In genomic region chr20:32638848-32639247, GRCh38 we compare ENCODE assay signal across 14 cellular contexts. TPM values are rescaled to one million over a fixed set of nuclear protein-coding genes. Genes with fewer than 3 reads are reported as not detected.
A peak's percentile ranks its signal among the peaks of the same experiment; 100 is the strongest.
DNase-seq lines count a peak whose midpoint lies in the region; ATAC-seq, FAIRE-seq and TF ChIP-seq lines count a peak whose summit lies in the region.
"Had no signal": no experiment of that assay in that cellular context is flagged by ENCODE, and none has a peak within 500 bp of the region (broad histone marks: within the 10 kb centered on the region; RNA-seq: fewer than 3 reads in every experiment).

No MANE protein-coding gene starts in this region.

- peak; percentile 93 for DNase-seq in COR-L47 (lab: John Stamatoyannopoulos, UW)
- DNase-seq in WTC11 (ENCODE audit: low spot score), result no peak
- DNase-seq in heart left ventricle, result peak in 3 of 5 donors; percentile 31 to 70 (median 39)
- DNase-seq in kidney, result no peak
- DNase-seq in mesenteric fat pad (ENCODE audit: low spot score), result no peak
- DNase-seq in spleen, result no peak
- DNase-seq: activated gamma-delta T cell treated with Interleukin-2 at 50 U/mL for 16 hours, KG1, mucosa of descending colon, NCI-H226, Peyer's patch had no signal

- H3K36me3 Mint-ChIP-seq in WTC11, result no peaks in the 10 kb centered on the region

- H3K27me3 ChIP-seq in Loucy (ENCODE audit: insufficient read depth, low read length, poor library complexity, severe bottlenecking) (no peaks in the 10 kb centered on the region), heart left ventricle (peaks cover 0 to 5% (median 0%) of the 10 kb centered on the region in 9 donors), spleen (replicated peaks in 1 of 7) (no peaks in the 10 kb centered on the region)
- H3K27me3 ChIP-seq: Peyer's patch had no signal

- ATAC-seq in WTC11 (peak; percentile 65), heart left ventricle (peak; percentile 72 to 81 (median 80)), HG03439 (IDR thresholded peaks at IDR 0.05; ENCODE audit: unreplicated experiment) (no peak)
- ATAC-seq: mucosa of descending colon had no signal

- no peak overlapping the region for H2AFZ ChIP-seq in Loucy (ENCODE audit: low read length)

- peak; percentile 41; the same call in 1 of the 2 replicates for TF ChIP-seq CTCF in Loucy (conservative IDR thresholded peaks at IDR 0.05; ENCODE audit: low read length)
- TF ChIP-seq CTCF in WTC11 (IDR thresholded peaks at IDR 0.05), result no peak
- TF ChIP-seq CTCF in heart left ventricle (IDR thresholded peaks at IDR 0.05), result no peak
- no peak for TF ChIP-seq CTCF in kidney (IDR thresholded peaks at IDR 0.05; ENCODE audit: borderline replicate concordance, extremely low read depth, insufficient read depth)
- TF ChIP-seq CTCF in spleen (IDR thresholded peaks at IDR 0.05 in 8 of 11, conservative IDR thresholded peaks at IDR 0.05 in 3 of 11), result no peak

- H3K4me2 ChIP-seq in Loucy (ENCODE audit: low read depth, low read length, poor library complexity, severe bottlenecking), result no peak overlapping the region

- no peak for FAIRE-seq in kidney (lab: Jason Lieb, UNC)

- 53 to 87% (median 60%) methylated on average over 4 to 7 of the region's 7 CpGs for WGBS in heart left ventricle, 4 donors
- 67 to 91% (median 84%) methylated on average over 4 to 7 of the region's 7 CpGs for WGBS in spleen, 5 donors

- no peak overlapping the region for H3K27ac Mint-ChIP-seq in WTC11

- H3K4me3 ChIP-seq in Loucy (ENCODE audit: low read length, poor library complexity, severe bottlenecking) (no peak overlapping the region), heart left ventricle (no peak overlapping the region), kidney (ENCODE audit: low read length in 2 of 2) (no peak overlapping the region), spleen (no peak overlapping the region)
- H3K4me3 ChIP-seq: mucosa of descending colon, Peyer's patch had no signal

- H3F3A ChIP-seq in Loucy (ENCODE audit: low read depth), result no peaks in the 10 kb centered on the region

- H3K79me2 ChIP-seq in Loucy (ENCODE audit: insufficient read depth, low read length), result no peaks in the 10 kb centered on the region

- H3K4me1 Mint-ChIP-seq in WTC11, result peaks cover 7% of the 10 kb centered on the region

- H3K36me3 ChIP-seq in Loucy (ENCODE audit: insufficient read depth, low read length) (no peaks in the 10 kb centered on the region), heart left ventricle (no peaks in the 10 kb centered on the region), kidney (ENCODE audit: control insufficient read depth in 1 of 2, insufficient read depth in 2 of 2, low read length in 2 of 2) (no peaks in the 10 kb centered on the region), spleen (no peaks in the 10 kb centered on the region)
- H3K36me3 ChIP-seq: Peyer's patch had no signal

- intact Hi-C loops in heart left ventricle (cut with DNase I) (no loop called here), kidney (cut with DNase I) (no loop called here), spleen (cut with DNase I; ENCODE audit: low total_unique reads) (no loop called here)

- H3K27me3 Mint-ChIP-seq in WTC11 (ENCODE audit: low read depth), result peaks cover under 1% of the 10 kb centered on the region; the same call in 1 of the 2 replicates

- TF ChIP-seq POLR2A in heart left ventricle (IDR thresholded peaks at IDR 0.05) (no peak), spleen (IDR thresholded peaks at IDR 0.05) (no peak)

- no peaks in the 10 kb centered on the region for H3K9me3 Mint-ChIP-seq in WTC11

- H3K27ac ChIP-seq in heart left ventricle (no peak overlapping the region), kidney (ENCODE audit: low read depth in 2 of 2, low read length in 2 of 2) (no peak overlapping the region), spleen (no peak overlapping the region)
- H3K27ac ChIP-seq: Peyer's patch had no signal

- CTCF ChIA-PET in WTC11 (lab: Charles Lee), result interaction anchor here (0.7 to 2.8 kb wide), 4 partner anchors 11 to 116 kb away, joined by 3 to 12 read pairs (median 6); no protein-coding TSS in a partner anchor

- H3K4me3 Mint-ChIP-seq in WTC11, result no peak overlapping the region

- H3K9me2 ChIP-seq in Loucy (replicated peaks; ENCODE audit: low read depth, low read length), result no peaks in the 10 kb centered on the region

- H3K4me1 ChIP-seq in Loucy (ENCODE audit: insufficient read depth, low read length, poor library complexity, severe bottlenecking) (peaks cover 11% of the 10 kb centered on the region), heart left ventricle (peaks cover 0 to 6% (median 0%) of the 10 kb centered on the region in 12 donors), kidney (ENCODE audit: control insufficient read depth in 1 of 2, insufficient read depth in 1 of 2, low read depth in 1 of 2, low read length in 2 of 2) (no peaks in the 10 kb centered on the region), spleen (peaks cover 0 to 35% (median 18%) of the 10 kb centered on the region in 6 donors)
- H3K4me1 ChIP-seq: Peyer's patch had no signal

- H4K20me1 ChIP-seq in Loucy (ENCODE audit: insufficient read depth, low read length, poor library complexity, severe bottlenecking), result no peaks in the 10 kb centered on the region

- H3K9ac ChIP-seq in Loucy (ENCODE audit: low read depth, low read length, poor library complexity, severe bottlenecking) (no peak overlapping the region), kidney (ENCODE audit: low read length in 2 of 2) (no peak overlapping the region)

- POLR2A ChIA-PET in WTC11 (lab: Charles Lee), result no interaction called here

- H3K9me3 ChIP-seq in Loucy (ENCODE audit: insufficient read depth, low read depth, low read length), result no peaks in the 10 kb centered on the region
- no peaks in the 10 kb centered on the region for H3K9me3 ChIP-seq in heart left ventricle
- H3K9me3 ChIP-seq in kidney (ENCODE audit: control insufficient read depth in 1 of 2, low read length in 2 of 2), result no peaks in the 10 kb centered on the region
- H3K9me3 ChIP-seq in spleen, result no peaks in the 10 kb centered on the region
- H3K9me3 ChIP-seq: mucosa of descending colon, Peyer's patch had no signal

TF ChIP-seq in WTC11, 78 proteins besides CTCF, POLR2A, EP300 and RAD21 (continues in another document):
- TF ChIP-seq, protein P1, sequence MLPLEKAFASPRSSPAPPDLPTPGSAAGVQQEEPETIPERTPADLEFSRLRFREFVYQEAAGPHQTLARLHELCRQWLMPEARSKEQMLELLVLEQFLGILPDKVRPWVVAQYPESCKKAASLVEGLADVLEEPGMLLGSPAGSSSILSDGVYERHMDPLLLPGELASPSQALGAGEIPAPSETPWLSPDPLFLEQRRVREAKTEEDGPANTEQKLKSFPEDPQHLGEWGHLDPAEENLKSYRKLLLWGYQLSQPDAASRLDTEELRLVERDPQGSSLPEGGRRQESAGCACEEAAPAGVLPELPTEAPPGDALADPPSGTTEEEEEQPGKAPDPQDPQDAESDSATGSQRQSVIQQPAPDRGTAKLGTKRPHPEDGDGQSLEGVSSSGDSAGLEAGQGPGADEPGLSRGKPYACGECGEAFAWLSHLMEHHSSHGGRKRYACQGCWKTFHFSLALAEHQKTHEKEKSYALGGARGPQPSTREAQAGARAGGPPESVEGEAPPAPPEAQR (CRISPR knock-in tag; IDR thresholded peaks at IDR 0.05), result no peak
- TF ChIP-seq ZNF317 (CRISPR knock-in tag; IDR thresholded peaks at IDR 0.05; ENCODE audit: borderline replicate concordance, low read depth) (no peak), SMAD4 (CRISPR knock-in tag; IDR thresholded peaks at IDR 0.05) (no peak), ZNF138 (CRISPR knock-in tag; conservative IDR thresholded peaks at IDR 0.05) (no peak), IRF2 (CRISPR knock-in tag; IDR thresholded peaks at IDR 0.05; ENCODE audit: borderline replicate concordance, low read depth) (no peak), FOXP1 (CRISPR knock-in tag; IDR thresholded peaks at IDR 0.05; ENCODE audit: borderline replicate concordance) (no peak)

RNA-seq across cellular contexts. Expression of gene C20orf203, which starts 34.9 kb away (rescaled TPM):
- 0.07 to 0.34 TPM (median 0.15 TPM) in 3 replicates for total RNA-seq in WTC11 (2021)
- under 1 TPM in 3 of 9 donors, not detected in 6; 0.05 to 0.19 (median 0.07) TPM for total RNA-seq in heart left ventricle
- polyA plus RNA-seq in heart left ventricle, result not detected
- total RNA-seq in kidney, result not detected
- not detected for polyA plus RNA-seq in kidney (ENCODE audit: insufficient read depth, low read depth, low replicate concordance)
- total RNA-seq in mesenteric fat pad, result not detected
- under 1 TPM in 5 of 7 donors, not detected in 2; 0.10 to 0.82 (median 0.26) TPM for total RNA-seq in spleen
- polyA plus RNA-seq in spleen, result under 1 TPM; 0.03 to 0.06 (median 0.04) TPM
- total RNA-seq: Peyer's patch, pulmonary artery endothelial cell had no signal

RNA-seq across cellular contexts. Expression of gene NOL4L, which starts 53.7 kb away (rescaled TPM):
- total RNA-seq in WTC11 (2021) (24.0 to 29.0 TPM (median 25.6 TPM) in 3 replicates), heart left ventricle (10 to 100 TPM in 2 of 9 donors, 1 to 10 TPM in 7; 3.1 to 15.0 (median 6.7) TPM), kidney (19.4 TPM), mesenteric fat pad (21.5 TPM), spleen (10 to 100 TPM; 25.3 to 45.4 (median 34.9) TPM)
- polyA plus RNA-seq in heart left ventricle (1 to 10 TPM; 2.6 to 7.4 TPM), kidney (ENCODE audit: insufficient read depth, low read depth, low replicate concordance) (14.1 TPM), spleen (1 to 10 TPM; 3.4 to 8.4 (median 4.2) TPM)

Comparison
In these comparisons a context has a peak if more than half of its experiments do, and no peak if none do; other contexts are left out.
1. DNase-seq: peak in COR-L47 (single experiment) and heart left ventricle (3 of 5); none in WTC11 (single experiment), kidney (single experiment), mesenteric fat pad (single experiment) and spleen (single experiment).